In genomic region chr6:41895300-41896233, GRCh38 we compare ENCODE assay signal across 1 cellular context.
TF ChIP-seq lines count a peak whose summit lies in the region.

Gene USP49, minus strand, starts transcription at chr6:41895375. Its CDS starts 88,392 bp downstream, at chr6:41806983.

TF ChIP-seq in HEK293, 187 proteins besides CTCF, POLR2A, EP300 and RAD21 (continued from another document):
- TF ChIP-seq ZNF701 (tag by site-specific recombination; IDR thresholded peaks at IDR 0.05), result no peak
- TF ChIP-seq ZNF426 (tag by site-specific recombination; IDR thresholded peaks at IDR 0.05), result no peak
- no peak for TF ChIP-seq ZFP37 (tag by site-specific recombination; IDR thresholded peaks at IDR 0.05)
- TF ChIP-seq ZBTB17 (tag by site-specific recombination; IDR thresholded peaks at IDR 0.05), result no peak
- 0 out of 2 replicates have a peak, but pooled peaks have one; percentile 34 for TF ChIP-seq ZBTB48 (tag by site-specific recombination; IDR thresholded peaks at IDR 0.05)
- no peak for TF ChIP-seq ZNF518A (tag by site-specific recombination; conservative IDR thresholded peaks at IDR 0.05; ENCODE audit: low read depth)
- no peak for TF ChIP-seq ZNF121 (tag by site-specific recombination; IDR thresholded peaks at IDR 0.05)
- TF ChIP-seq ZNF654 (tag by site-specific recombination; IDR thresholded peaks at IDR 0.05; ENCODE audit: low read depth), result no peak
- TF ChIP-seq RBAK (tag by site-specific recombination; IDR thresholded peaks at IDR 0.05), result no peak
- TF ChIP-seq ZNF26 (tag by site-specific recombination; IDR thresholded peaks at IDR 0.05), result no peak
- peak; percentile 8; the same call in 1 of the 2 replicates for TF ChIP-seq ZBTB8A (tag by site-specific recombination; IDR thresholded peaks at IDR 0.05)
- TF ChIP-seq HOXC10 (CRISPR knock-in tag; IDR thresholded peaks at IDR 0.05), result 0 out of 2 replicates have a peak, but pooled peaks have one; percentile 0
- TF ChIP-seq ZNF398 (tag by site-specific recombination; IDR thresholded peaks at IDR 0.05), result peak; percentile 60; the same call in 1 of the 2 replicates
- TF ChIP-seq ZBTB11 (tag by site-specific recombination; conservative IDR thresholded peaks at IDR 0.05; ENCODE audit: low read depth), result no peak
- peak; percentile 50 for TF ChIP-seq ZNF341 (tag by site-specific recombination; IDR thresholded peaks at IDR 0.05; ENCODE audit: low read depth)
- TF ChIP-seq ZNF266 (tag by site-specific recombination; IDR thresholded peaks at IDR 0.05; ENCODE audit: low read depth), result no peak
- no peak for TF ChIP-seq ZNF555 (tag by site-specific recombination; conservative IDR thresholded peaks at IDR 0.05)
- TF ChIP-seq ZNF16 (tag by site-specific recombination; IDR thresholded peaks at IDR 0.05; ENCODE audit: low read depth), result no peak
- TF ChIP-seq ZNF175 (tag by site-specific recombination; IDR thresholded peaks at IDR 0.05), result no peak
- TF ChIP-seq ZNF571 (tag by site-specific recombination; IDR thresholded peaks at IDR 0.05), result no peak
- TF ChIP-seq ZNF184 (tag by site-specific recombination; IDR thresholded peaks at IDR 0.05), result 0 out of 2 replicates have a peak, but pooled peaks have one; percentile 7
- peak; percentile 75 for TF ChIP-seq SP2 (tag by site-specific recombination; IDR thresholded peaks at IDR 0.05)
- TF ChIP-seq KLF9 (tag by site-specific recombination; IDR thresholded peaks at IDR 0.05; ENCODE audit: low read depth), result 0 out of 2 replicates have a peak, but pooled peaks have one; percentile 54
- TF ChIP-seq ZNF621 (tag by site-specific recombination; IDR thresholded peaks at IDR 0.05), result no peak
- TF ChIP-seq TCF7L2 (IDR thresholded peaks at IDR 0.05; ENCODE audit: borderline replicate concordance, low read depth, low read length), result peak; percentile 31; the same call in 1 of the 2 replicates
- TF ChIP-seq ZNF677 (tag by site-specific recombination; IDR thresholded peaks at IDR 0.05), result no peak
- no peak for TF ChIP-seq ZNF670 (tag by site-specific recombination; IDR thresholded peaks at IDR 0.05; ENCODE audit: low read depth)
- peak; percentile 93 for TF ChIP-seq MYNN (tag by site-specific recombination; IDR thresholded peaks at IDR 0.05; ENCODE audit: borderline replicate concordance)
- TF ChIP-seq ZNF488 (tag by site-specific recombination; IDR thresholded peaks at IDR 0.05), result no peak
- TF ChIP-seq ZNF514 (tag by site-specific recombination; IDR thresholded peaks at IDR 0.05), result no peak
- no peak for TF ChIP-seq ZNF776 (tag by site-specific recombination; IDR thresholded peaks at IDR 0.05; ENCODE audit: borderline replicate concordance)
- TF ChIP-seq ZNF707 (tag by site-specific recombination; IDR thresholded peaks at IDR 0.05), result no peak
- 0 out of 2 replicates have a peak, but pooled peaks have one; percentile 9 for TF ChIP-seq ZNF629 (tag by site-specific recombination; IDR thresholded peaks at IDR 0.05)
- TF ChIP-seq ZNF292 (tag by site-specific recombination; IDR thresholded peaks at IDR 0.05; ENCODE audit: borderline replicate concordance, low read depth), result no peak
- TF ChIP-seq ZNF335 (tag by site-specific recombination; conservative IDR thresholded peaks at IDR 0.05), result peak; percentile 79
- TF ChIP-seq ZNF362 (tag by site-specific recombination; IDR thresholded peaks at IDR 0.05), result no peak
- no peak for TF ChIP-seq ZNF664 (tag by site-specific recombination; IDR thresholded peaks at IDR 0.05)
- TF ChIP-seq ZIC2 (tag by site-specific recombination; IDR thresholded peaks at IDR 0.05), result peak; percentile 27
- no peak for TF ChIP-seq ZNF645 (tag by site-specific recombination; IDR thresholded peaks at IDR 0.05)
- peak; percentile 81 for TF ChIP-seq MZF1 (tag by site-specific recombination; IDR thresholded peaks at IDR 0.05; ENCODE audit: borderline replicate concordance)
- no peak for TF ChIP-seq ZNF23 (tag by site-specific recombination; IDR thresholded peaks at IDR 0.05; ENCODE audit: borderline replicate concordance)
- no peak for TF ChIP-seq BCL11B (tag by site-specific recombination; IDR thresholded peaks at IDR 0.05; ENCODE audit: low read depth)
- no peak for TF ChIP-seq EGR2 (tag by site-specific recombination; IDR thresholded peaks at IDR 0.05; ENCODE audit: low read depth)
- peak; percentile 52; the same call in 1 of the 2 replicates for TF ChIP-seq KLF16 (tag by site-specific recombination; IDR thresholded peaks at IDR 0.05)
- TF ChIP-seq GLI2 (tag by site-specific recombination; IDR thresholded peaks at IDR 0.05; ENCODE audit: borderline replicate concordance, low read depth), result no peak
TF ChIP-seq in HEK293: peak in this region for 25.
